ENCODE assay signal across 8 cellular contexts in the genomic region with DNA sequence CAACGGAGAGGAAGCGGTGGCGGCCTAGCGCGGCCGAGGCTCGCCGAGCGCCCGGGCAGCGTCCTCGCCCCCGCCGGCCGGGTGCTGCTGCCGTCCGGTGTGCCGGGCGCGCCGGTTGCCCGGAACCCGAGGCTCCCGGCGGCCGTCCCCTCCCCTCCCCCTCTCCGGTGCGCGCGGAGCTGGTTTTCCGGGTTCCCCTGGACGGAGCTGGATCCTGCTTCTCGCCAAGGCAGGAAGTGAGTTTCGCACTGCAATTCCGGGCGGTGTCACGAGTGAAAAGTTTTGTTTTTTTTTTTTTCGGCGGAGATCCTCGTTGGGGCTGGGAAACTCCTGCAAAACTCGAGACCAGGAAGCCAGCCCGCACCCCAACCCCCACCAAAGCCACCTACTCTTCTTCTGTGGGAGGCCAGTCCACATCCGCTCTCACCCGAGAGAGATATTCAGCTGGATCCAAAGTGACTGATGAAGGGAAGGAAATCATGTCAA. TPM values are rescaled to one million over a fixed set of nuclear protein-coding genes. Genes with fewer than 3 reads are reported as not detected.
A peak's percentile ranks its signal among the peaks of the same experiment; 100 is the strongest.
DNase-seq lines count a peak whose midpoint lies in the region; ATAC-seq lines count a peak whose summit lies in the region.

A gene with protein sequence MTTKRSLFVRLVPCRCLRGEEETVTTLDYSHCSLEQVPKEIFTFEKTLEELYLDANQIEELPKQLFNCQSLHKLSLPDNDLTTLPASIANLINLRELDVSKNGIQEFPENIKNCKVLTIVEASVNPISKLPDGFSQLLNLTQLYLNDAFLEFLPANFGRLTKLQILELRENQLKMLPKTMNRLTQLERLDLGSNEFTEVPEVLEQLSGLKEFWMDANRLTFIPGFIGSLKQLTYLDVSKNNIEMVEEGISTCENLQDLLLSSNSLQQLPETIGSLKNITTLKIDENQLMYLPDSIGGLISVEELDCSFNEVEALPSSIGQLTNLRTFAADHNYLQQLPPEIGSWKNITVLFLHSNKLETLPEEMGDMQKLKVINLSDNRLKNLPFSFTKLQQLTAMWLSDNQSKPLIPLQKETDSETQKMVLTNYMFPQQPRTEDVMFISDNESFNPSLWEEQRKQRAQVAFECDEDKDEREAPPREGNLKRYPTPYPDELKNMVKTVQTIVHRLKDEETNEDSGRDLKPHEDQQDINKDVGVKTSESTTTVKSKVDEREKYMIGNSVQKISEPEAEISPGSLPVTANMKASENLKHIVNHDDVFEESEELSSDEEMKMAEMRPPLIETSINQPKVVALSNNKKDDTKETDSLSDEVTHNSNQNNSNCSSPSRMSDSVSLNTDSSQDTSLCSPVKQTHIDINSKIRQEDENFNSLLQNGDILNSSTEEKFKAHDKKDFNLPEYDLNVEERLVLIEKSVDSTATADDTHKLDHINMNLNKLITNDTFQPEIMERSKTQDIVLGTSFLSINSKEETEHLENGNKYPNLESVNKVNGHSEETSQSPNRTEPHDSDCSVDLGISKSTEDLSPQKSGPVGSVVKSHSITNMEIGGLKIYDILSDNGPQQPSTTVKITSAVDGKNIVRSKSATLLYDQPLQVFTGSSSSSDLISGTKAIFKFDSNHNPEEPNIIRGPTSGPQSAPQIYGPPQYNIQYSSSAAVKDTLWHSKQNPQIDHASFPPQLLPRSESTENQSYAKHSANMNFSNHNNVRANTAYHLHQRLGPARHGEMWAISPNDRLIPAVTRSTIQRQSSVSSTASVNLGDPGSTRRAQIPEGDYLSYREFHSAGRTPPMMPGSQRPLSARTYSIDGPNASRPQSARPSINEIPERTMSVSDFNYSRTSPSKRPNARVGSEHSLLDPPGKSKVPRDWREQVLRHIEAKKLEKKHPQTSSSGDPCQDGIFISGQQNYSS (N-terminal part only) (plus strand): TSS at position 300 of the 486 bp plus-strand sequence. CDS start 66,144 bp downstream, outside the sequence.

- ATAC-seq in HG03025 (IDR thresholded peaks at IDR 0.05; ENCODE audit: low FRiP score, unreplicated experiment) = peak; percentile 26

- DNase-seq in SIG-M5 treated with dmso at 0.1 percent for 504 hours (lab: John Stamatoyannopoulos, UW; ENCODE audit: unreplicated experiment) (peak; percentile 70), SIG-M5 (lab: John Stamatoyannopoulos, UW) (no peak), NCI-H748 (lab: John Stamatoyannopoulos, UW; ENCODE audit: unreplicated experiment) (peak; percentile 78), medulla oblongata (ENCODE audit: extremely low spot score) (peak; percentile 75)
- peak; percentile 48 for DNase-seq in effector CD8-positive, alpha-beta T cell (lab: John Stamatoyannopoulos, UW)
- DNase-seq in stimulated activated CD8-positive, alpha-beta memory T cell treated with anti-CD3 and anti-CD28 coated beads, Interleukin-12 subunit alpha, Interleukin-12 subunit beta, amount 100 ng/mL, for 1 hour (ENCODE audit: low read depth) = peak; percentile 45

- CTCF ChIA-PET in activated CD8-positive, alpha-beta memory T cell treated with anti-CD3 and anti-CD28 coated beads for 36 hours (lab: Charles Lee) = interaction anchor here (1.0 kb wide), 1 partner anchor 183 kb away, joined by 4 read pairs; no protein-coding TSS in a partner anchor

- POLR2A ChIA-PET in activated CD8-positive, alpha-beta memory T cell treated with anti-CD3 and anti-CD28 coated beads for 36 hours (lab: Charles Lee) = interaction anchor here (0.6 to 0.7 kb wide), 4 partner anchors 72 to 262 kb away, joined by 4 to 5 read pairs (median 5); no protein-coding TSS in a partner anchor

RNA-seq across cellular contexts. Expression of the gene that starts here (rescaled TPM):
- total RNA-seq in activated CD8-positive, alpha-beta memory T cell treated with anti-CD3 and anti-CD28 coated beads for 36 hours = 10 to 100 TPM; 33.8 to 35.8 TPM
